1 cellular context compared by ENCODE assay signal in the genomic region with DNA sequence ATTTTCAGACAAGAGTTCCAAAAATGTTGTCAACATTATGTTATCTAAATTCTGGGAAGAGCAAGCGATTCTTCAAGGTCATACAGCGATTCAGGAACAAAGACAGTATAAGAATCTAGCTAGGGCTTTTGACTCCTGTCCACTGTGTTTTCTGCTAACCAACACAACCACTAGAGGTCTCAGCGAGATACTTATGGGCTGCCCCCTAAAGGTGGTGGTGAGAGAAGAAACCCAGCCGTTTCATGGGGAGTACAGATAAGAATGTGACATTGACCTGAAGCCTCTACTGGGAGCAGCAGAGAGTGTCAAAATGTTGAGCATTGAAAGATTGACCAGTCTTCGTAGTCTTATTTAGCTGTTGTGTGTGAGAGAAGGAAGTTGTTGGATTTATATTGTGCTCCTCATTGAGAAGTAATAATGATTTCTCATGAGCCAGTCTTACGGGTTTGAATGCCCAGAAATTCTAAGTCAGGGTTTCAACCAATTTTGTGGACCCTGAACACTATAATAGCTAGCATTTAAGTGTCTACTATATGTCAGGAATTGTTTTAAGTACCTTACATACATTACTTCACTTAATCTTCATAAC.
A peak's percentile ranks its signal among the peaks of the same experiment; 100 is the strongest.
TF ChIP-seq lines count a peak whose summit lies in the region.

No MANE protein-coding gene starts in this region.

TF ChIP-seq in K562, 482 proteins besides CTCF, POLR2A, EP300 and RAD21 (continued from another document and continues in another):
- TF ChIP-seq MEF2A (IDR thresholded peaks at IDR 0.05; ENCODE audit: control insufficient read depth, low read depth, low read length) (0 out of 2 replicates have a peak, but pooled peaks have one; percentile 6), ARNT (IDR thresholded peaks at IDR 0.05) (peak in 1 of 2 experiments; percentile 68; a peak in 1 of 4 replicates), ZNF174 (CRISPR knock-in tag; IDR thresholded peaks at IDR 0.05) (no peak), ARHGAP35 (IDR thresholded peaks at IDR 0.05; ENCODE audit: partially characterized antibody) (no peak), MAZ (CRISPR knock-in tag; conservative IDR thresholded peaks at IDR 0.05 in 1 of 2, IDR thresholded peaks at IDR 0.05 in 1 of 2) (peak in 1 of 2 experiments; percentile 67; a peak in 2 of 4 replicates), SIN3B (IDR thresholded peaks at IDR 0.05; ENCODE audit: low read depth) (no peak), ZKSCAN8 (CRISPR knock-in tag; IDR thresholded peaks at IDR 0.05) (no peak), KDM5B (IDR thresholded peaks at IDR 0.05; ENCODE audit: insufficient replicate concordance, low read depth, low read length) (no peak), GATA2 (CRISPR knock-in tag; IDR thresholded peaks at IDR 0.05) (peak; percentile 73), U2AF2 (optimal IDR thresholded peaks at IDR 0.05; ENCODE audit: low read depth, low read length) (no peak), STAT5A (IDR thresholded peaks at IDR 0.05; ENCODE audit: borderline replicate concordance, low read length) (peak; percentile 51; the same call in 1 of the 2 replicates), BMI1 (IDR thresholded peaks at IDR 0.05; ENCODE audit: low read length) (no peak), FOXP1 (CRISPR knock-in tag; IDR thresholded peaks at IDR 0.05) (0 out of 2 replicates have a peak, but pooled peaks have one; percentile 36)
- TF ChIP-seq, protein P1, sequence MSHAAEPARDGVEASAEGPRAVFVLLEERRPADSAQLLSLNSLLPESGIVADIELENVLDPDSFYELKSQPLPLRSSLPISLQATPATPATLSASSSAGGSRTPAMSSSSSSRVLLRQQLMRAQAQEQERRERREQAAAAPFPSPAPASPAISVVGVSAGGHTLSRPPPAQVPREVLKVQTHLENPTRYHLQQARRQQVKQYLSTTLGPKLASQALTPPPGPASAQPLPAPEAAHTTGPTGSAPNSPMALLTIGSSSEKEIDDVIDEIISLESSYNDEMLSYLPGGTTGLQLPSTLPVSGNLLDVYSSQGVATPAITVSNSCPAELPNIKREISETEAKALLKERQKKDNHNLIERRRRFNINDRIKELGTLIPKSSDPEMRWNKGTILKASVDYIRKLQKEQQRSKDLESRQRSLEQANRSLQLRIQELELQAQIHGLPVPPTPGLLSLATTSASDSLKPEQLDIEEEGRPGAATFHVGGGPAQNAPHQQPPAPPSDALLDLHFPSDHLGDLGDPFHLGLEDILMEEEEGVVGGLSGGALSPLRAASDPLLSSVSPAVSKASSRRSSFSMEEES (CRISPR knock-in tag; IDR thresholded peaks at IDR 0.05) = no peak
- TF ChIP-seq, protein P2, sequence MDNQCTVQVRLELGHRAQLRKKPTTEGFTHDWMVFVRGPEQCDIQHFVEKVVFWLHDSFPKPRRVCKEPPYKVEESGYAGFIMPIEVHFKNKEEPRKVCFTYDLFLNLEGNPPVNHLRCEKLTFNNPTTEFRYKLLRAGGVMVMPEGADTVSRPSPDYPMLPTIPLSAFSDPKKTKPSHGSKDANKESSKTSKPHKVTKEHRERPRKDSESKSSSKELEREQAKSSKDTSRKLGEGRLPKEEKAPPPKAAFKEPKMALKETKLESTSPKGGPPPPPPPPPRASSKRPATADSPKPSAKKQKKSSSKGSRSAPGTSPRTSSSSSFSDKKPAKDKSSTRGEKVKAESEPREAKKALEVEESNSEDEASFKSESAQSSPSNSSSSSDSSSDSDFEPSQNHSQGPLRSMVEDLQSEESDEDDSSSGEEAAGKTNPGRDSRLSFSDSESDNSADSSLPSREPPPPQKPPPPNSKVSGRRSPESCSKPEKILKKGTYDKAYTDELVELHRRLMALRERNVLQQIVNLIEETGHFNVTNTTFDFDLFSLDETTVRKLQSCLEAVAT (IDR thresholded peaks at IDR 0.05) = peak in 1 of 2 experiments; percentile 88; a peak in 2 of 4 replicates
- TF ChIP-seq, protein P3, sequence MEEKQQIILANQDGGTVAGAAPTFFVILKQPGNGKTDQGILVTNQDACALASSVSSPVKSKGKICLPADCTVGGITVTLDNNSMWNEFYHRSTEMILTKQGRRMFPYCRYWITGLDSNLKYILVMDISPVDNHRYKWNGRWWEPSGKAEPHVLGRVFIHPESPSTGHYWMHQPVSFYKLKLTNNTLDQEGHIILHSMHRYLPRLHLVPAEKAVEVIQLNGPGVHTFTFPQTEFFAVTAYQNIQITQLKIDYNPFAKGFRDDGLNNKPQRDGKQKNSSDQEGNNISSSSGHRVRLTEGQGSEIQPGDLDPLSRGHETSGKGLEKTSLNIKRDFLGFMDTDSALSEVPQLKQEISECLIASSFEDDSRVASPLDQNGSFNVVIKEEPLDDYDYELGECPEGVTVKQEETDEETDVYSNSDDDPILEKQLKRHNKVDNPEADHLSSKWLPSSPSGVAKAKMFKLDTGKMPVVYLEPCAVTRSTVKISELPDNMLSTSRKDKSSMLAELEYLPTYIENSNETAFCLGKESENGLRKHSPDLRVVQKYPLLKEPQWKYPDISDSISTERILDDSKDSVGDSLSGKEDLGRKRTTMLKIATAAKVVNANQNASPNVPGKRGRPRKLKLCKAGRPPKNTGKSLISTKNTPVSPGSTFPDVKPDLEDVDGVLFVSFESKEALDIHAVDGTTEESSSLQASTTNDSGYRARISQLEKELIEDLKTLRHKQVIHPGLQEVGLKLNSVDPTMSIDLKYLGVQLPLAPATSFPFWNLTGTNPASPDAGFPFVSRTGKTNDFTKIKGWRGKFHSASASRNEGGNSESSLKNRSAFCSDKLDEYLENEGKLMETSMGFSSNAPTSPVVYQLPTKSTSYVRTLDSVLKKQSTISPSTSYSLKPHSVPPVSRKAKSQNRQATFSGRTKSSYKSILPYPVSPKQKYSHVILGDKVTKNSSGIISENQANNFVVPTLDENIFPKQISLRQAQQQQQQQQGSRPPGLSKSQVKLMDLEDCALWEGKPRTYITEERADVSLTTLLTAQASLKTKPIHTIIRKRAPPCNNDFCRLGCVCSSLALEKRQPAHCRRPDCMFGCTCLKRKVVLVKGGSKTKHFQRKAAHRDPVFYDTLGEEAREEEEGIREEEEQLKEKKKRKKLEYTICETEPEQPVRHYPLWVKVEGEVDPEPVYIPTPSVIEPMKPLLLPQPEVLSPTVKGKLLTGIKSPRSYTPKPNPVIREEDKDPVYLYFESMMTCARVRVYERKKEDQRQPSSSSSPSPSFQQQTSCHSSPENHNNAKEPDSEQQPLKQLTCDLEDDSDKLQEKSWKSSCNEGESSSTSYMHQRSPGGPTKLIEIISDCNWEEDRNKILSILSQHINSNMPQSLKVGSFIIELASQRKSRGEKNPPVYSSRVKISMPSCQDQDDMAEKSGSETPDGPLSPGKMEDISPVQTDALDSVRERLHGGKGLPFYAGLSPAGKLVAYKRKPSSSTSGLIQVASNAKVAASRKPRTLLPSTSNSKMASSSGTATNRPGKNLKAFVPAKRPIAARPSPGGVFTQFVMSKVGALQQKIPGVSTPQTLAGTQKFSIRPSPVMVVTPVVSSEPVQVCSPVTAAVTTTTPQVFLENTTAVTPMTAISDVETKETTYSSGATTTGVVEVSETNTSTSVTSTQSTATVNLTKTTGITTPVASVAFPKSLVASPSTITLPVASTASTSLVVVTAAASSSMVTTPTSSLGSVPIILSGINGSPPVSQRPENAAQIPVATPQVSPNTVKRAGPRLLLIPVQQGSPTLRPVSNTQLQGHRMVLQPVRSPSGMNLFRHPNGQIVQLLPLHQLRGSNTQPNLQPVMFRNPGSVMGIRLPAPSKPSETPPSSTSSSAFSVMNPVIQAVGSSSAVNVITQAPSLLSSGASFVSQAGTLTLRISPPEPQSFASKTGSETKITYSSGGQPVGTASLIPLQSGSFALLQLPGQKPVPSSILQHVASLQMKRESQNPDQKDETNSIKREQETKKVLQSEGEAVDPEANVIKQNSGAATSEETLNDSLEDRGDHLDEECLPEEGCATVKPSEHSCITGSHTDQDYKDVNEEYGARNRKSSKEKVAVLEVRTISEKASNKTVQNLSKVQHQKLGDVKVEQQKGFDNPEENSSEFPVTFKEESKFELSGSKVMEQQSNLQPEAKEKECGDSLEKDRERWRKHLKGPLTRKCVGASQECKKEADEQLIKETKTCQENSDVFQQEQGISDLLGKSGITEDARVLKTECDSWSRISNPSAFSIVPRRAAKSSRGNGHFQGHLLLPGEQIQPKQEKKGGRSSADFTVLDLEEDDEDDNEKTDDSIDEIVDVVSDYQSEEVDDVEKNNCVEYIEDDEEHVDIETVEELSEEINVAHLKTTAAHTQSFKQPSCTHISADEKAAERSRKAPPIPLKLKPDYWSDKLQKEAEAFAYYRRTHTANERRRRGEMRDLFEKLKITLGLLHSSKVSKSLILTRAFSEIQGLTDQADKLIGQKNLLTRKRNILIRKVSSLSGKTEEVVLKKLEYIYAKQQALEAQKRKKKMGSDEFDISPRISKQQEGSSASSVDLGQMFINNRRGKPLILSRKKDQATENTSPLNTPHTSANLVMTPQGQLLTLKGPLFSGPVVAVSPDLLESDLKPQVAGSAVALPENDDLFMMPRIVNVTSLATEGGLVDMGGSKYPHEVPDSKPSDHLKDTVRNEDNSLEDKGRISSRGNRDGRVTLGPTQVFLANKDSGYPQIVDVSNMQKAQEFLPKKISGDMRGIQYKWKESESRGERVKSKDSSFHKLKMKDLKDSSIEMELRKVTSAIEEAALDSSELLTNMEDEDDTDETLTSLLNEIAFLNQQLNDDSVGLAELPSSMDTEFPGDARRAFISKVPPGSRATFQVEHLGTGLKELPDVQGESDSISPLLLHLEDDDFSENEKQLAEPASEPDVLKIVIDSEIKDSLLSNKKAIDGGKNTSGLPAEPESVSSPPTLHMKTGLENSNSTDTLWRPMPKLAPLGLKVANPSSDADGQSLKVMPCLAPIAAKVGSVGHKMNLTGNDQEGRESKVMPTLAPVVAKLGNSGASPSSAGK (IDR thresholded peaks at IDR 0.05) = no peak
- TF ChIP-seq, protein P4, sequence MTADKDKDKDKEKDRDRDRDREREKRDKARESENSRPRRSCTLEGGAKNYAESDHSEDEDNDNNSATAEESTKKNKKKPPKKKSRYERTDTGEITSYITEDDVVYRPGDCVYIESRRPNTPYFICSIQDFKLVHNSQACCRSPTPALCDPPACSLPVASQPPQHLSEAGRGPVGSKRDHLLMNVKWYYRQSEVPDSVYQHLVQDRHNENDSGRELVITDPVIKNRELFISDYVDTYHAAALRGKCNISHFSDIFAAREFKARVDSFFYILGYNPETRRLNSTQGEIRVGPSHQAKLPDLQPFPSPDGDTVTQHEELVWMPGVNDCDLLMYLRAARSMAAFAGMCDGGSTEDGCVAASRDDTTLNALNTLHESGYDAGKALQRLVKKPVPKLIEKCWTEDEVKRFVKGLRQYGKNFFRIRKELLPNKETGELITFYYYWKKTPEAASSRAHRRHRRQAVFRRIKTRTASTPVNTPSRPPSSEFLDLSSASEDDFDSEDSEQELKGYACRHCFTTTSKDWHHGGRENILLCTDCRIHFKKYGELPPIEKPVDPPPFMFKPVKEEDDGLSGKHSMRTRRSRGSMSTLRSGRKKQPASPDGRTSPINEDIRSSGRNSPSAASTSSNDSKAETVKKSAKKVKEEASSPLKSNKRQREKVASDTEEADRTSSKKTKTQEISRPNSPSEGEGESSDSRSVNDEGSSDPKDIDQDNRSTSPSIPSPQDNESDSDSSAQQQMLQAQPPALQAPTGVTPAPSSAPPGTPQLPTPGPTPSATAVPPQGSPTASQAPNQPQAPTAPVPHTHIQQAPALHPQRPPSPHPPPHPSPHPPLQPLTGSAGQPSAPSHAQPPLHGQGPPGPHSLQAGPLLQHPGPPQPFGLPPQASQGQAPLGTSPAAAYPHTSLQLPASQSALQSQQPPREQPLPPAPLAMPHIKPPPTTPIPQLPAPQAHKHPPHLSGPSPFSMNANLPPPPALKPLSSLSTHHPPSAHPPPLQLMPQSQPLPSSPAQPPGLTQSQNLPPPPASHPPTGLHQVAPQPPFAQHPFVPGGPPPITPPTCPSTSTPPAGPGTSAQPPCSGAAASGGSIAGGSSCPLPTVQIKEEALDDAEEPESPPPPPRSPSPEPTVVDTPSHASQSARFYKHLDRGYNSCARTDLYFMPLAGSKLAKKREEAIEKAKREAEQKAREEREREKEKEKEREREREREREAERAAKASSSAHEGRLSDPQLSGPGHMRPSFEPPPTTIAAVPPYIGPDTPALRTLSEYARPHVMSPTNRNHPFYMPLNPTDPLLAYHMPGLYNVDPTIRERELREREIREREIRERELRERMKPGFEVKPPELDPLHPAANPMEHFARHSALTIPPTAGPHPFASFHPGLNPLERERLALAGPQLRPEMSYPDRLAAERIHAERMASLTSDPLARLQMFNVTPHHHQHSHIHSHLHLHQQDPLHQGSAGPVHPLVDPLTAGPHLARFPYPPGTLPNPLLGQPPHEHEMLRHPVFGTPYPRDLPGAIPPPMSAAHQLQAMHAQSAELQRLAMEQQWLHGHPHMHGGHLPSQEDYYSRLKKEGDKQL (CRISPR knock-in tag; IDR thresholded peaks at IDR 0.05; ENCODE audit: borderline replicate concordance) = no peak
- TF ChIP-seq, protein P5, sequence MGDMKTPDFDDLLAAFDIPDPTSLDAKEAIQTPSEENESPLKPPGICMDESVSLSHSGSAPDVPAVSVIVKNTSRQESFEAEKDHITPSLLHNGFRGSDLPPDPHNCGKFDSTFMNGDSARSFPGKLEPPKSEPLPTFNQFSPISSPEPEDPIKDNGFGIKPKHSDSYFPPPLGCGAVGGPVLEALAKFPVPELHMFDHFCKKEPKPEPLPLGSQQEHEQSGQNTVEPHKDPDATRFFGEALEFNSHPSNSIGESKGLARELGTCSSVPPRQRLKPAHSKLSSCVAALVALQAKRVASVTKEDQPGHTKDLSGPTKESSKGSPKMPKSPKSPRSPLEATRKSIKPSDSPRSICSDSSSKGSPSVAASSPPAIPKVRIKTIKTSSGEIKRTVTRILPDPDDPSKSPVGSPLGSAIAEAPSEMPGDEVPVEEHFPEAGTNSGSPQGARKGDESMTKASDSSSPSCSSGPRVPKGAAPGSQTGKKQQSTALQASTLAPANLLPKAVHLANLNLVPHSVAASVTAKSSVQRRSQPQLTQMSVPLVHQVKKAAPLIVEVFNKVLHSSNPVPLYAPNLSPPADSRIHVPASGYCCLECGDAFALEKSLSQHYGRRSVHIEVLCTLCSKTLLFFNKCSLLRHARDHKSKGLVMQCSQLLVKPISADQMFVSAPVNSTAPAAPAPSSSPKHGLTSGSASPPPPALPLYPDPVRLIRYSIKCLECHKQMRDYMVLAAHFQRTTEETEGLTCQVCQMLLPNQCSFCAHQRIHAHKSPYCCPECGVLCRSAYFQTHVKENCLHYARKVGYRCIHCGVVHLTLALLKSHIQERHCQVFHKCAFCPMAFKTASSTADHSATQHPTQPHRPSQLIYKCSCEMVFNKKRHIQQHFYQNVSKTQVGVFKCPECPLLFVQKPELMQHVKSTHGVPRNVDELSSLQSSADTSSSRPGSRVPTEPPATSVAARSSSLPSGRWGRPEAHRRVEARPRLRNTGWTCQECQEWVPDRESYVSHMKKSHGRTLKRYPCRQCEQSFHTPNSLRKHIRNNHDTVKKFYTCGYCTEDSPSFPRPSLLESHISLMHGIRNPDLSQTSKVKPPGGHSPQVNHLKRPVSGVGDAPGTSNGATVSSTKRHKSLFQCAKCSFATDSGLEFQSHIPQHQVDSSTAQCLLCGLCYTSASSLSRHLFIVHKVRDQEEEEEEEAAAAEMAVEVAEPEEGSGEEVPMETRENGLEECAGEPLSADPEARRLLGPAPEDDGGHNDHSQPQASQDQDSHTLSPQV (IDR thresholded peaks at IDR 0.05) = peak; percentile 53; the same call in 1 of the 2 replicates
- TF ChIP-seq, protein P6, sequence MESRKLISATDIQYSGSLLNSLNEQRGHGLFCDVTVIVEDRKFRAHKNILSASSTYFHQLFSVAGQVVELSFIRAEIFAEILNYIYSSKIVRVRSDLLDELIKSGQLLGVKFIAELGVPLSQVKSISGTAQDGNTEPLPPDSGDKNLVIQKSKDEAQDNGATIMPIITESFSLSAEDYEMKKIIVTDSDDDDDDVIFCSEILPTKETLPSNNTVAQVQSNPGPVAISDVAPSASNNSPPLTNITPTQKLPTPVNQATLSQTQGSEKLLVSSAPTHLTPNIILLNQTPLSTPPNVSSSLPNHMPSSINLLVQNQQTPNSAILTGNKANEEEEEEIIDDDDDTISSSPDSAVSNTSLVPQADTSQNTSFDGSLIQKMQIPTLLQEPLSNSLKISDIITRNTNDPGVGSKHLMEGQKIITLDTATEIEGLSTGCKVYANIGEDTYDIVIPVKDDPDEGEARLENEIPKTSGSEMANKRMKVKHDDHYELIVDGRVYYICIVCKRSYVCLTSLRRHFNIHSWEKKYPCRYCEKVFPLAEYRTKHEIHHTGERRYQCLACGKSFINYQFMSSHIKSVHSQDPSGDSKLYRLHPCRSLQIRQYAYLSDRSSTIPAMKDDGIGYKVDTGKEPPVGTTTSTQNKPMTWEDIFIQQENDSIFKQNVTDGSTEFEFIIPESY (CRISPR knock-in tag; IDR thresholded peaks at IDR 0.05) = 0 out of 2 replicates have a peak, but pooled peaks have one; percentile 19
